In genomic region chr1:26203642-26204318, GRCh38 we compare ENCODE assay signal across 29 cellular contexts. TPM values are rescaled to one million over a fixed set of nuclear protein-coding genes. Genes with fewer than 3 reads are reported as not detected.
DNase-seq lines count a peak whose midpoint lies in the region; ATAC-seq and TF ChIP-seq lines count a peak whose summit lies in the region.
"Had no signal": no experiment of that assay in that cellular context is flagged by ENCODE, and none has a peak within 500 bp of the region (broad histone marks: within the 10 kb centered on the region; RNA-seq: fewer than 3 reads in every experiment).

No MANE protein-coding gene starts in this region.

- no peak overlapping the region for H3K9ac ChIP-seq in Karpas-422 (ENCODE audit: low read length)

- H3K9me3 Mint-ChIP-seq in activated naive CD8-positive, alpha-beta T cell treated with anti-CD3 and anti-CD28 coated beads, Interleukin-2, amount 10 ng/mL, durations not matched to agents 7 days and 5 days = no peaks in the 10 kb centered on the region
- no peaks in the 10 kb centered on the region for H3K9me3 Mint-ChIP-seq in activated naive CD8-positive, alpha-beta T cell treated with anti-CD3 and anti-CD28 coated beads, Interleukin-2, amount 50 U/mL, for 24 hours
- H3K9me3 Mint-ChIP-seq in stimulated activated effector memory CD8-positive, alpha-beta T cell treated with anti-CD3 and anti-CD28 coated beads, Interleukin-12 subunit alpha, Interleukin-12 subunit beta, amount 100 ng/mL, for 72 hours = no peaks in the 10 kb centered on the region
- H3K9me3 Mint-ChIP-seq: HFFc6, immature natural killer cell, nephron progenitor cell had no signal

- no peak overlapping the region for H3K4me3 ChIP-seq in Karpas-422 (ENCODE audit: low read length)
- H3K4me3 ChIP-seq in lower lobe of right lung = no peak overlapping the region
- H3K4me3 ChIP-seq: adrenal gland, breast epithelium, coronary artery, left ventricle myocardium inferior, thyroid gland had no signal

- POLR2A ChIA-PET in activated naive CD8-positive, alpha-beta T cell treated with anti-CD3 and anti-CD28 coated beads, Interleukin-2, amount 10 ng/mL, durations not matched to agents 7 days and 5 days (lab: Charles Lee) = interaction anchor here (1.0 to 2.4 kb wide), 4 partner anchors 26 to 31 kb away, joined by 3 to 6 read pairs (median 4); partner anchors contain the start of gene CEP85

- peaks cover 4% of the 10 kb centered on the region for H3K27me3 Mint-ChIP-seq in activated naive CD8-positive, alpha-beta T cell treated with anti-CD3 and anti-CD28 coated beads, Interleukin-2, amount 10 ng/mL, durations not matched to agents 7 days and 5 days
- no peaks in the 10 kb centered on the region for H3K27me3 Mint-ChIP-seq in activated naive CD8-positive, alpha-beta T cell treated with anti-CD3 and anti-CD28 coated beads, Interleukin-2, amount 50 U/mL, for 24 hours

- H3K4me3 Mint-ChIP-seq in activated naive CD8-positive, alpha-beta T cell treated with anti-CD3 and anti-CD28 coated beads, Interleukin-2, amount 10 ng/mL, durations not matched to agents 7 days and 5 days = no peak overlapping the region
- no peak overlapping the region for H3K4me3 Mint-ChIP-seq in activated naive CD8-positive, alpha-beta T cell treated with anti-CD3 and anti-CD28 coated beads, Interleukin-2, amount 50 U/mL, for 24 hours
- no peak overlapping the region for H3K4me3 Mint-ChIP-seq in stimulated activated effector memory CD8-positive, alpha-beta T cell treated with anti-CD3 and anti-CD28 coated beads, Interleukin-12 subunit alpha, Interleukin-12 subunit beta, amount 100 ng/mL, for 72 hours
- H3K4me3 Mint-ChIP-seq: HFFc6, immature natural killer cell, nephron progenitor cell had no signal

- no peaks in the 10 kb centered on the region for H3K9me3 ChIP-seq in Karpas-422 (ENCODE audit: low read length)
- H3K9me3 ChIP-seq in lower lobe of right lung = no peaks in the 10 kb centered on the region
- H3K9me3 ChIP-seq: adrenal gland, breast epithelium, left ventricle myocardium inferior, thyroid gland had no signal

- H3K36me3 ChIP-seq in Karpas-422 (ENCODE audit: insufficient read depth, low read length) (no peaks in the 10 kb centered on the region), lower lobe of right lung (no peaks in the 10 kb centered on the region)
- H3K36me3 ChIP-seq: adrenal gland, breast epithelium, left ventricle myocardium inferior, thyroid gland had no signal

- H3K27ac Mint-ChIP-seq in activated naive CD8-positive, alpha-beta T cell treated with anti-CD3 and anti-CD28 coated beads, Interleukin-2, amount 10 ng/mL, durations not matched to agents 7 days and 5 days = peak overlapping the region; percentile 95
- H3K27ac Mint-ChIP-seq in activated naive CD8-positive, alpha-beta T cell treated with anti-CD3 and anti-CD28 coated beads, Interleukin-2, amount 50 U/mL, for 24 hours = no peak overlapping the region
- H3K27ac Mint-ChIP-seq in stimulated activated effector memory CD8-positive, alpha-beta T cell treated with anti-CD3 and anti-CD28 coated beads, Interleukin-12 subunit alpha, Interleukin-12 subunit beta, amount 100 ng/mL, for 72 hours = peak overlapping the region; percentile 66
- H3K27ac Mint-ChIP-seq: HFFc6, immature natural killer cell, nephron progenitor cell had no signal

- TF ChIP-seq CTCF in lower lobe of right lung (IDR thresholded peaks at IDR 0.05) = no peak

- H3K27me3 ChIP-seq in Karpas-422 (ENCODE audit: low read length) (no peaks in the 10 kb centered on the region), lower lobe of right lung (ENCODE audit: low read depth) (no peaks in the 10 kb centered on the region)
- H3K27me3 ChIP-seq: adrenal gland, breast epithelium, thyroid gland had no signal

- H3K4me2 ChIP-seq in Karpas-422 (ENCODE audit: low read depth, low read length, poor library complexity, severe bottlenecking) = no peak overlapping the region

- no peak for DNase-seq in activated naive CD8-positive, alpha-beta T cell treated with anti-CD3 and anti-CD28 coated beads, Interleukin-2, amount 10 ng/mL, durations not matched to agents 7 days and 5 days
- DNase-seq in activated naive CD8-positive, alpha-beta T cell treated with anti-CD3 and anti-CD28 coated beads, Interleukin-2, amount 50 U/mL, for 24 hours = no peak
- peak; percentile 64 for DNase-seq in Karpas-422
- DNase-seq in UCSD-AML1 (lab: John Stamatoyannopoulos, UW; ENCODE audit: unreplicated experiment) = peak; percentile 21
- no peak for DNase-seq in stimulated activated effector memory CD8-positive, alpha-beta T cell treated with anti-CD3 and anti-CD28 coated beads, Interleukin-12 subunit alpha, Interleukin-12 subunit beta, amount 100 ng/mL, for 72 hours (ENCODE audit: low spot score in 2 of 2)
- no peak for DNase-seq in OCI-M1 (lab: John Stamatoyannopoulos, UW)
- no peak for DNase-seq in lower lobe of right lung
- DNase-seq: activated CD4-positive, alpha-beta T cell treated with anti-CD3 and anti-CD28 coated beads for 48 hours; activated effector memory CD4-positive, alpha-beta T cell treated with Interleukin-2 at 50 U/mL for 16 hours; adrenal gland; head of caudate nucleus; HFFc6; immature natural killer cell; IMR-90; left ventricle myocardium inferior; MM.1S; NCI-H187; NCI-H2227 treated with DMSO at 0.1 percent for 48 hours; nephron progenitor cell; RPMI8226; stimulated activated CD4-positive, alpha-beta T cell treated with anti-CD3 and anti-CD28 coated beads, Interleukin-1b, Interleukin-23, amount 100 ng/mL, for 48 hours; stimulated activated naive CD4-positive, alpha-beta T cell treated with Interleukin-2 at 50 U/mL for 16 hours; thyroid gland had no signal

- intact Hi-C loops in lower lobe of right lung (cut with DNase I) = no loop called here

- H3K4me1 Mint-ChIP-seq in activated naive CD8-positive, alpha-beta T cell treated with anti-CD3 and anti-CD28 coated beads, Interleukin-2, amount 10 ng/mL, durations not matched to agents 7 days and 5 days = peaks cover 22% of the 10 kb centered on the region
- peaks cover 21% of the 10 kb centered on the region for H3K4me1 Mint-ChIP-seq in activated naive CD8-positive, alpha-beta T cell treated with anti-CD3 and anti-CD28 coated beads, Interleukin-2, amount 50 U/mL, for 24 hours
- peaks cover 20% of the 10 kb centered on the region for H3K4me1 Mint-ChIP-seq in stimulated activated effector memory CD8-positive, alpha-beta T cell treated with anti-CD3 and anti-CD28 coated beads, Interleukin-12 subunit alpha, Interleukin-12 subunit beta, amount 100 ng/mL, for 72 hours

- H3K4me1 ChIP-seq in Karpas-422 (ENCODE audit: low read length) (no peaks in the 10 kb centered on the region), lower lobe of right lung (peaks cover 4% of the 10 kb centered on the region)
- H3K4me1 ChIP-seq: adrenal gland, breast epithelium, thyroid gland had no signal

- H3K27ac ChIP-seq in Karpas-422 (ENCODE audit: low read length) (no peak overlapping the region), lower lobe of right lung (no peak overlapping the region)
- H3K27ac ChIP-seq: adrenal gland, breast epithelium, coronary artery, HL-60, left ventricle myocardium inferior, thyroid gland had no signal

- no peaks in the 10 kb centered on the region for H4K20me1 ChIP-seq in Karpas-422 (ENCODE audit: insufficient read depth, low read depth, low read length)

- H3K9me2 ChIP-seq in Karpas-422 (replicated peaks; ENCODE audit: insufficient read depth, low read length) = no peaks in the 10 kb centered on the region

- H3K36me3 Mint-ChIP-seq in activated naive CD8-positive, alpha-beta T cell treated with anti-CD3 and anti-CD28 coated beads, Interleukin-2, amount 10 ng/mL, durations not matched to agents 7 days and 5 days = no peaks in the 10 kb centered on the region
- H3K36me3 Mint-ChIP-seq in activated naive CD8-positive, alpha-beta T cell treated with anti-CD3 and anti-CD28 coated beads, Interleukin-2, amount 50 U/mL, for 24 hours (ENCODE audit: low read depth) = no peaks in the 10 kb centered on the region
- no peaks in the 10 kb centered on the region for H3K36me3 Mint-ChIP-seq in stimulated activated effector memory CD8-positive, alpha-beta T cell treated with anti-CD3 and anti-CD28 coated beads, Interleukin-12 subunit alpha, Interleukin-12 subunit beta, amount 100 ng/mL, for 72 hours
- H3K36me3 Mint-ChIP-seq: immature natural killer cell had no signal

- ATAC-seq in activated naive CD8-positive, alpha-beta T cell treated with anti-CD3 and anti-CD28 coated beads, Interleukin-2, amount 10 ng/mL, durations not matched to agents 7 days and 5 days (ENCODE audit: low read depth) = no peak
- ATAC-seq in activated naive CD8-positive, alpha-beta T cell treated with anti-CD3 and anti-CD28 coated beads, Interleukin-2, amount 50 U/mL, for 24 hours = no peak
- ATAC-seq in stimulated activated effector memory CD8-positive, alpha-beta T cell treated with anti-CD3 and anti-CD28 coated beads, Interleukin-12 subunit alpha, Interleukin-12 subunit beta, amount 100 ng/mL, for 72 hours = no peak
- ATAC-seq in HG02623 (IDR thresholded peaks at IDR 0.05; ENCODE audit: unreplicated experiment) (no peak), lower lobe of right lung (no peak)

- H2AFZ ChIP-seq in Karpas-422 (ENCODE audit: low read length) = no peak overlapping the region

- no peaks in the 10 kb centered on the region for H3K79me2 ChIP-seq in Karpas-422 (ENCODE audit: low read length)

RNA-seq across cellular contexts. Expression of gene CATSPER4, which starts 13.4 kb away (rescaled TPM):
- total RNA-seq in activated naive CD8-positive, alpha-beta T cell treated with anti-CD3 and anti-CD28 coated beads, Interleukin-2, amount 10 ng/mL, durations not matched to agents 7 days and 5 days = not detected
- not detected in 2 replicates for total RNA-seq in Karpas-422 (2014; rRNA removed; shearing (Covaris generic); ENCODE audit: low replicate concordance)
- not detected for total RNA-seq in lower lobe of right lung
- total RNA-seq: adrenal gland, breast epithelium, HFFc6, IMR-90, left ventricle myocardium inferior, posterior vena cava, skeletal muscle tissue, thyroid gland had no signal

RNA-seq across cellular contexts. Expression of gene CNKSR1, which starts 26.5 kb away (rescaled TPM):
- 1 to 10 TPM; 4.5 to 6.0 TPM for total RNA-seq in activated naive CD8-positive, alpha-beta T cell treated with anti-CD3 and anti-CD28 coated beads, Interleukin-2, amount 10 ng/mL, durations not matched to agents 7 days and 5 days
- 0.29 and 1.5 TPM in 2 replicates for total RNA-seq in Karpas-422 (2014; rRNA removed; shearing (Covaris generic); ENCODE audit: low replicate concordance)
- total RNA-seq in lower lobe of right lung = 25.0 TPM
- total RNA-seq: IMR-90, skeletal muscle tissue had no signal

RNA-seq across cellular contexts. Expression of gene CEP85, which starts 30.2 kb away (rescaled TPM):
- total RNA-seq in activated naive CD8-positive, alpha-beta T cell treated with anti-CD3 and anti-CD28 coated beads, Interleukin-2, amount 10 ng/mL, durations not matched to agents 7 days and 5 days = 10 to 100 TPM; 36.0 to 37.2 TPM
- 23.8 and 31.5 TPM in 2 replicates for total RNA-seq in Karpas-422 (2014; rRNA removed; shearing (Covaris generic); ENCODE audit: low replicate concordance)
- total RNA-seq in lower lobe of right lung = 10.2 TPM

RNA-seq across cellular contexts. Expression of gene ZNF593OS, which starts 32.1 kb away (rescaled TPM):
- total RNA-seq in activated naive CD8-positive, alpha-beta T cell treated with anti-CD3 and anti-CD28 coated beads, Interleukin-2, amount 10 ng/mL, durations not matched to agents 7 days and 5 days = not detected
- total RNA-seq in Karpas-422 (2014; rRNA removed; shearing (Covaris generic); ENCODE audit: low replicate concordance) = 0.18 TPM in 1 of 2 replicates, not detected in the other
- not detected for total RNA-seq in lower lobe of right lung
- total RNA-seq: breast epithelium, HFFc6, IMR-90, left ventricle myocardium inferior, posterior vena cava, skeletal muscle tissue had no signal

RNA-seq across cellular contexts. Expression of gene ZNF593, which starts 34.1 kb away (rescaled TPM):
- total RNA-seq in activated naive CD8-positive, alpha-beta T cell treated with anti-CD3 and anti-CD28 coated beads, Interleukin-2, amount 10 ng/mL, durations not matched to agents 7 days and 5 days = 10 to 100 TPM; 26.5 to 31.0 TPM
- total RNA-seq in Karpas-422 (2014; rRNA removed; shearing (Covaris generic); ENCODE audit: low replicate concordance) = 58.5 and 133 TPM in 2 replicates
- total RNA-seq in lower lobe of right lung = 18.0 TPM

Comparison
In these comparisons a context has a peak if more than half of its experiments do, and no peak if none do; other contexts are left out.
1. DNase-seq: peak in Karpas-422 (single experiment) and UCSD-AML1 (single experiment); none in activated naive CD8-positive, alpha-beta T cell treated with anti-CD3 and anti-CD28 coated beads, Interleukin-2, amount 10 ng/mL, durations not matched to agents 7 days and 5 days (single experiment), activated naive CD8-positive, alpha-beta T cell treated with anti-CD3 and anti-CD28 coated beads, Interleukin-2, amount 50 U/mL, for 24 hours (single experiment), stimulated activated effector memory CD8-positive, alpha-beta T cell treated with anti-CD3 and anti-CD28 coated beads, Interleukin-12 subunit alpha, Interleukin-12 subunit beta, amount 100 ng/mL, for 72 hours (0 of 2), OCI-M1 (single experiment) and lower lobe of right lung (single experiment).